In the genomic region with DNA sequence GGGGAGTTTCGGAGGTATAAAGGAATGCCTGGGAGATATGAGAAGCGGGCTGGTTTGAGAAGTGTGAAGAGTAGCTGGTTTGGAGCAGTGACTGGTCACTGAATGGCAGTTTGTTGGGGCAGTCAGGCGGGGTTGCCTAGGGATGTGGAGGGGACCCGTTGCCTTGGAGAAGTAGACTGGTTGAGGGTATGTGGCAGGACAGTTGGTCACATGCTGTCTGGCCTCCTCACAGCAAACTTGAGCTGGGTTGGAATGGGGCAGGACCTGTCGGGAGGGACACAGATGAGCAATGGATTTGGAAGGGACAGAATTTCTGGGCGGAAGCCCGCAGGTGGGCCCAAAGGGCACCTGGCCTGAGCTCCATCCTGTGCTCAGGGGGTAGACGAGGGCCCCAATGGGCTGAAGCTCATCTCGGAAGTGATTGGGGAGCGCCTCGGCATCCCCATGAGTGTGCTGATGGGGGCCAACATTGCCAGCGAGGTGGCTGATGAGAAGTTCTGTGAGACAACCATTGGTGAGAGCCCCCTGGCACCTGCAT, we compare ENCODE assay signal across 18 cellular contexts. TPM values are rescaled to one million over a fixed set of nuclear protein-coding genes. Genes with fewer than 3 reads are reported as not detected.
A peak's percentile ranks its signal among the peaks of the same experiment; 100 is the strongest.
DNase-seq lines count a peak whose midpoint lies in the region; ATAC-seq and TF ChIP-seq lines count a peak whose summit lies in the region.
"Had no signal": no experiment of that assay in that cellular context is flagged by ENCODE, and none has a peak within 500 bp of the region (broad histone marks: within the 10 kb centered on the region; RNA-seq: fewer than 3 reads in every experiment).

No MANE protein-coding gene starts in this region.

- CTCF ChIA-PET in MCF 10A (lab: Yijun Ruan, JAX): interaction anchor here (0.6 to 15.2 kb wide), 5 partner anchors 9 to 291 kb away, joined by 3 to 232 read pairs (median 3); a partner anchor contains a TSS

- H3K27ac Mint-ChIP-seq in T-helper 2 cell treated with Interferon-gamma antibody and Interleukin-4, amounts not matched to agents 5 μg/mL and 100 μg/mL, for 36 hours: peak overlapping the region; percentile 29
- no peak overlapping the region for H3K27ac Mint-ChIP-seq in MCF 10A (ENCODE audit: low read depth, unreplicated experiment)
- H3K27ac Mint-ChIP-seq: CD8-positive, alpha-beta T cell had no signal

- H3K4me1 ChIP-seq in hepatocyte (ENCODE audit: insufficient read depth): peaks cover 42% of the 10 kb centered on the region
- peaks cover 56% of the 10 kb centered on the region for H3K4me1 ChIP-seq in psoas muscle
- H3K4me1 ChIP-seq: HAP-1 had no signal

- intact Hi-C loops in psoas muscle (cut with DNase I) (no loop called here), MCF 10A (cut with micrococcal nuclease) (no loop called here)

- no peak overlapping the region for H2AFZ ChIP-seq in hepatocyte

- H3K9me3 Mint-ChIP-seq in T-helper 2 cell treated with Interferon-gamma antibody and Interleukin-4, amounts not matched to agents 5 μg/mL and 100 μg/mL, for 36 hours: no peaks in the 10 kb centered on the region
- H3K9me3 Mint-ChIP-seq in MCF 10A (ENCODE audit: unreplicated experiment): no peaks in the 10 kb centered on the region
- H3K9me3 Mint-ChIP-seq: CD8-positive, alpha-beta T cell had no signal

- no peaks in the 10 kb centered on the region for H3K9me2 ChIP-seq in hepatocyte (replicated peaks; ENCODE audit: insufficient read depth)

- no peak overlapping the region for H3K4me3 Mint-ChIP-seq in T-helper 2 cell treated with Interferon-gamma antibody and Interleukin-4, amounts not matched to agents 5 μg/mL and 100 μg/mL, for 36 hours
- no peak overlapping the region for H3K4me3 Mint-ChIP-seq in MCF 10A (ENCODE audit: unreplicated experiment)
- H3K4me3 Mint-ChIP-seq: CD8-positive, alpha-beta T cell had no signal

- H3K36me3 ChIP-seq in hepatocyte (replicated peaks; ENCODE audit: insufficient read depth, low read depth): no peaks in the 10 kb centered on the region
- H3K36me3 ChIP-seq in psoas muscle (ENCODE audit: insufficient read depth in 1 of 2, low read depth in 1 of 2): peaks cover 0 to 33% of the 10 kb centered on the region in 2 donors

- no peak for DNase-seq in T-helper 2 cell treated with Interferon-gamma antibody and Interleukin-4, amounts not matched to agents 5 μg/mL and 100 μg/mL, for 36 hours (ENCODE audit: low spot score)
- DNase-seq in T-helper 2 cell (no peak), hepatocyte (ENCODE audit: low spot score) (no peak), psoas muscle (no peak), MCF 10A (ENCODE audit: unreplicated experiment) (no peak), NCI-H1417 treated with DMSO at 0.1 percent for 48 hours (lab: John Stamatoyannopoulos, UW) (no peak)
- no peak for DNase-seq in activated naive CD4-positive, alpha-beta T cell treated with anti-CD3 and anti-CD28 coated beads, Interleukin-2, amount 50 U/mL, for 16 hours
- DNase-seq in stimulated activated CD8-positive, alpha-beta memory T cell treated with anti-CD3 and anti-CD28 coated beads, Interleukin-4, amount 100 ng/mL, for 48 hours: no peak
- DNase-seq: CD8-positive, alpha-beta T cell; DMS79; NCI-H1105 treated with DMSO at 0.1 percent for 48 hours; NCI-H2029; NCI-H2171; NCI-H446 treated with DMSO at 0.1 percent for 48 hours; NCI-H748 treated with DMSO at 0.1 percent for 48 hours; PC-3 had no signal

- no peak for ATAC-seq in psoas muscle
- ATAC-seq: CD8-positive, alpha-beta T cell; PC-3 had no signal

- H3K9me3 ChIP-seq in hepatocyte (ENCODE audit: low read depth): no peaks in the 10 kb centered on the region
- H3K9me3 ChIP-seq in psoas muscle: no peaks in the 10 kb centered on the region
- H3K9me3 ChIP-seq: HAP-1 had no signal

- 96% methylated on average over 12 of the region's 12 CpGs for WGBS in hepatocyte (ENCODE audit: low lambda C conversion rate, missing lambda C conversion rate)
- 54 to 75% (median 60%) methylated on average over 12 of the region's 12 CpGs for WGBS in psoas muscle, 3 donors

- BruUV-seq in MCF 10A (replicated peaks; lab: Mats Ljungman, UMichigan): no TSS peak

- no peaks in the 10 kb centered on the region for H3K27me3 Mint-ChIP-seq in T-helper 2 cell treated with Interferon-gamma antibody and Interleukin-4, amounts not matched to agents 5 μg/mL and 100 μg/mL, for 36 hours (ENCODE audit: low read depth)
- H3K27me3 Mint-ChIP-seq in MCF 10A (ENCODE audit: insufficient read depth, unreplicated experiment): no peaks in the 10 kb centered on the region

- no peaks in the 10 kb centered on the region for H3K27me3 ChIP-seq in hepatocyte
- H3K27me3 ChIP-seq in psoas muscle (ENCODE audit: insufficient read depth in 3 of 3, low read length in 2 of 3): no peaks in the 10 kb centered on the region

- H3K4me1 Mint-ChIP-seq in T-helper 2 cell treated with Interferon-gamma antibody and Interleukin-4, amounts not matched to agents 5 μg/mL and 100 μg/mL, for 36 hours (ENCODE audit: low read depth): peaks cover 5% of the 10 kb centered on the region
- peaks cover 13% of the 10 kb centered on the region for H3K4me1 Mint-ChIP-seq in MCF 10A (ENCODE audit: insufficient read depth, unreplicated experiment)

- H3K4me3 ChIP-seq in hepatocyte (no peak overlapping the region), psoas muscle (peak overlapping the region; percentile 67)
- H3K4me3 ChIP-seq: HAP-1 had no signal

- TF ChIP-seq CTCF in hepatocyte (IDR thresholded peaks at IDR 0.05; ENCODE audit: poor library complexity): no peak
- no peak for TF ChIP-seq CTCF in psoas muscle (IDR thresholded peaks at IDR 0.05)
- no peak for TF ChIP-seq CTCF in MCF 10A (IDR thresholded peaks at IDR 0.05; ENCODE audit: unreplicated experiment)

- POLR2A ChIA-PET in MCF 10A (lab: Yijun Ruan, JAX): no interaction called here

- no peaks in the 10 kb centered on the region for H4K20me1 ChIP-seq in hepatocyte (ENCODE audit: insufficient read depth, poor library complexity, severe bottlenecking)

- H3K36me3 Mint-ChIP-seq in T-helper 2 cell treated with Interferon-gamma antibody and Interleukin-4, amounts not matched to agents 5 μg/mL and 100 μg/mL, for 36 hours (ENCODE audit: low read depth): no peaks in the 10 kb centered on the region
- H3K36me3 Mint-ChIP-seq in MCF 10A (ENCODE audit: insufficient read depth, unreplicated experiment): peaks cover 10% of the 10 kb centered on the region

- H3K4me2 ChIP-seq in hepatocyte: peak overlapping the region; percentile 76

- H3K27ac ChIP-seq in hepatocyte (no peak overlapping the region), psoas muscle (peak overlapping the region; percentile 79)
- H3K27ac ChIP-seq: 22Rv1 had no signal

- peaks cover 2% of the 10 kb centered on the region for H3K79me2 ChIP-seq in hepatocyte

RNA-seq across cellular contexts. Expression of a gene that starts 2.2 kb away (rescaled TPM):
- total RNA-seq in hepatocyte (46.8 and 64.1 TPM in 2 replicates), psoas muscle (100 to 1,000 TPM in 3 of 4 donors, 10 to 100 TPM in 1; 92.0 to 221 (median 148) TPM), MCF 10A (2022) (0.37 and 0.74 TPM in 2 replicates)
- polyA plus RNA-seq in hepatocyte (20.4 and 30.6 TPM in 2 replicates), psoas muscle (100 to 1,000 TPM in 1 of 3 donors, 10 to 100 TPM in 2; 17.4 to 120 (median 66.0) TPM)

RNA-seq across cellular contexts. Expression of a gene that starts 6.1 kb away (rescaled TPM):
- 61.5 and 73.5 TPM in 2 replicates for total RNA-seq in hepatocyte
- 150 and 186 TPM in 2 replicates for polyA plus RNA-seq in hepatocyte
- total RNA-seq in psoas muscle: 100 to 1,000 TPM; 101 to 141 (median 115) TPM
- 100 to 1,000 TPM; 132 to 173 (median 132) TPM for polyA plus RNA-seq in psoas muscle
- total RNA-seq in MCF 10A (2022): 43.6 and 45.2 TPM in 2 replicates

RNA-seq across cellular contexts. Expression of a gene that starts 20.8 kb away (rescaled TPM):
- 33.4 and 44.0 TPM in 2 replicates for total RNA-seq in hepatocyte
- polyA plus RNA-seq in hepatocyte: 26.1 and 27.9 TPM in 2 replicates
- total RNA-seq in psoas muscle: 10 to 100 TPM; 14.2 to 21.1 (median 17.9) TPM
- polyA plus RNA-seq in psoas muscle: 10 to 100 TPM; 11.7 to 20.4 (median 12.3) TPM
- total RNA-seq in MCF 10A (2022): 57.4 and 58.7 TPM in 2 replicates

RNA-seq across cellular contexts. Expression of a gene that starts 48.6 kb away (rescaled TPM):
- total RNA-seq in hepatocyte (2.4 and 3.1 TPM in 2 replicates), psoas muscle (under 1 TPM; 0.32 to 0.82 (median 0.60) TPM), MCF 10A (2022) (1.3 and 1.7 TPM in 2 replicates)
- polyA plus RNA-seq in hepatocyte (4.6 and 6.7 TPM in 2 replicates), psoas muscle (under 1 TPM; 0.20 to 0.29 (median 0.25) TPM)

Comparison
In these comparisons a context has a peak if more than half of its experiments do, and no peak if none do; other contexts are left out.
1. RNA of a gene that starts 2.2 kb away (total RNA-seq): 92.0 to 221 TPM in psoas muscle and 46.8 to 64.1 TPM in hepatocyte; 0.37 to 0.74 TPM in MCF 10A; every median in the first group is over 10 times any median in the second.